Comparison of ENCODE assay signal across 12 cellular contexts in genomic region chr1:247576514-247576913, GRCh38. TPM values are rescaled to one million over a fixed set of nuclear protein-coding genes. Genes with fewer than 3 reads are reported as not detected.
DNase-seq lines count a peak whose midpoint lies in the region; ATAC-seq and TF ChIP-seq lines count a peak whose summit lies in the region.
"Had no signal": no experiment of that assay in that cellular context is flagged by ENCODE, and none has a peak within 500 bp of the region (broad histone marks: within the 10 kb centered on the region; RNA-seq: fewer than 3 reads in every experiment).

No MANE protein-coding gene starts in this region.

- no peaks in the 10 kb centered on the region for H3K4me1 ChIP-seq in OCI-LY7 (ENCODE audit: insufficient read depth, low read length, poor library complexity, severe bottlenecking)

- H4K20me1 ChIP-seq in OCI-LY7 (ENCODE audit: insufficient read depth, low read length) = no peaks in the 10 kb centered on the region

- H3K9me3 Mint-ChIP-seq in Calu3 (ENCODE audit: low read depth, unreplicated experiment) = peaks cover 25% of the 10 kb centered on the region

- no peak overlapping the region for H3K4me3 ChIP-seq in OCI-LY7 (ENCODE audit: low read depth, low read length, poor library complexity, severe bottlenecking)
- H3K4me3 ChIP-seq in fibroblast of pulmonary artery (replicated peaks; ENCODE audit: low read depth, low read length) = no peak overlapping the region
- H3K4me3 ChIP-seq: lung had no signal

- no peaks in the 10 kb centered on the region for H3K27me3 Mint-ChIP-seq in Calu3 (ENCODE audit: unreplicated experiment)

- BruUV-seq in OCI-LY7 (replicated peaks; lab: Mats Ljungman, UMichigan) = no TSS peak
- BruUV-seq in Calu3 (replicated peaks; lab: Mats Ljungman, UMichigan) = no TSS peak

- CTCF ChIA-PET in OCI-LY7 (lab: Charles Lee; ENCODE audit: unreplicated experiment) = no interaction called here
- CTCF ChIA-PET in Calu3 (lab: Charles Lee) = no interaction called here

- H2AFZ ChIP-seq in OCI-LY7 (ENCODE audit: low read length) = no peak overlapping the region

- H3K27ac Mint-ChIP-seq in Calu3 (ENCODE audit: unreplicated experiment) = no peak overlapping the region
- H3K27ac Mint-ChIP-seq: activated naive CD4-positive, alpha-beta T cell treated with anti-CD3 and anti-CD28 coated beads, Interleukin-2, amount 50 U/mL, for 24 hours; IgD-negative memory B cell had no signal

- H3K36me3 ChIP-seq in OCI-LY7 (ENCODE audit: insufficient read depth, low read length) = no peaks in the 10 kb centered on the region

- ATAC-seq in esophagus mucosa = no peak

- DNase-seq in CD1c-positive myeloid dendritic cell (ENCODE audit: extremely low spot score) = peak; percentile 44
- DNase-seq in GM20000 (ENCODE audit: low spot score) = peak; percentile 32
- DNase-seq in OCI-LY7 (ENCODE audit: low spot score) = peak; percentile 11
- peak; percentile 6 for DNase-seq in fibroblast of pulmonary artery (ENCODE audit: low read depth)
- DNase-seq in stimulated activated CD4-positive, alpha-beta T cell treated with anti-CD3 and anti-CD28 coated beads, Interleukin-4, amount 100 ng/mL, for 1 hour = no peak
- no peak for DNase-seq in Calu3
- DNase-seq in substantia nigra (lab: John Stamatoyannopoulos, UW) = no peak
- DNase-seq: stimulated activated CD8-positive, alpha-beta memory T cell treated with anti-CD3 and anti-CD28 coated beads, Interleukin-4, amount 100 ng/mL, for 48 hours had no signal

- no peak overlapping the region for H3K4me3 Mint-ChIP-seq in Calu3 (ENCODE audit: low read depth, unreplicated experiment)
- H3K4me3 Mint-ChIP-seq: activated naive CD4-positive, alpha-beta T cell treated with anti-CD3 and anti-CD28 coated beads, Interleukin-2, amount 50 U/mL, for 24 hours; IgD-negative memory B cell had no signal

- intact Hi-C loops in OCI-LY7 (cut with micrococcal nuclease; ENCODE audit: unreplicated experiment) = loop anchor here (1.0 to 5.0 kb wide), 2 partner anchors 186 to 204 kb away; no protein-coding TSS in a partner anchor
- intact Hi-C loops in Calu3 (cut with micrococcal nuclease; ENCODE audit: unreplicated experiment) = no loop called here

- no peaks in the 10 kb centered on the region for H3K9me3 ChIP-seq in OCI-LY7 (ENCODE audit: low read length)

- H3K27ac ChIP-seq in OCI-LY7 (ENCODE audit: low read depth, low read length, poor library complexity, severe bottlenecking) = no peak overlapping the region
- H3K27ac ChIP-seq in substantia nigra (ENCODE audit: low read depth, low read length, poor library complexity, severe bottlenecking) = no peak overlapping the region

- no peaks in the 10 kb centered on the region for H3K9me2 ChIP-seq in OCI-LY7 (ENCODE audit: insufficient read depth, low read length)

- TF ChIP-seq CTCF in GM20000 (IDR thresholded peaks at IDR 0.05; ENCODE audit: extremely low read depth, missing control alignments) = peak; percentile 35
- TF ChIP-seq CTCF in OCI-LY7 (conservative IDR thresholded peaks at IDR 0.05; ENCODE audit: low read length) = peak; percentile 78
- peak; percentile 24 for TF ChIP-seq CTCF in fibroblast of pulmonary artery (IDR thresholded peaks at IDR 0.05; ENCODE audit: low read length, missing control alignments)
- no peak for TF ChIP-seq CTCF in Calu3 (IDR thresholded peaks at IDR 0.05; ENCODE audit: unreplicated experiment)

- H3K79me2 ChIP-seq in OCI-LY7 (ENCODE audit: insufficient read depth, low read depth, low read length) = no peaks in the 10 kb centered on the region

- POLR2A ChIA-PET in OCI-LY7 (lab: Charles Lee) = no interaction called here

- no peaks in the 10 kb centered on the region for H3K36me3 Mint-ChIP-seq in Calu3 (ENCODE audit: insufficient read depth, unreplicated experiment)
- H3K36me3 Mint-ChIP-seq: activated naive CD4-positive, alpha-beta T cell treated with anti-CD3 and anti-CD28 coated beads, Interleukin-2, amount 50 U/mL, for 24 hours; IgD-negative memory B cell had no signal

- no peaks in the 10 kb centered on the region for H3K4me1 Mint-ChIP-seq in Calu3 (ENCODE audit: low read depth, unreplicated experiment)
- H3K4me1 Mint-ChIP-seq: activated naive CD4-positive, alpha-beta T cell treated with anti-CD3 and anti-CD28 coated beads, Interleukin-2, amount 50 U/mL, for 24 hours; IgD-negative memory B cell had no signal

- no peak overlapping the region for H3K4me2 ChIP-seq in OCI-LY7 (ENCODE audit: low read length)

RNA-seq across cellular contexts. Expression of gene OR2G2, which starts 11.6 kb away (rescaled TPM):
- total RNA-seq in OCI-LY7 (2014; rRNA removed; shearing (Covaris generic)) = not detected in 2 replicates
- total RNA-seq in OCI-LY7 (2022) = not detected in 2 replicates
- not detected in 2 replicates for total RNA-seq in Calu3 (2022)
- total RNA-seq in esophagus mucosa = not detected
- total RNA-seq: lung had no signal

RNA-seq across cellular contexts. Expression of gene GCSAML, which starts 27.6 kb away (rescaled TPM):
- not detected in 2 replicates for total RNA-seq in OCI-LY7 (2014; rRNA removed; shearing (Covaris generic))
- total RNA-seq in OCI-LY7 (2022) (not detected in 2 replicates), Calu3 (2022) (not detected in 2 replicates), esophagus mucosa (not detected)

RNA-seq across cellular contexts. Expression of gene OR2G3, which starts 28.9 kb away (rescaled TPM):
- total RNA-seq in OCI-LY7 (2014; rRNA removed; shearing (Covaris generic)) = not detected in 2 replicates
- total RNA-seq in OCI-LY7 (2022) (not detected in 2 replicates), Calu3 (2022) (not detected in 2 replicates), esophagus mucosa (not detected)
- total RNA-seq: lung had no signal

RNA-seq across cellular contexts. Expression of gene OR2C3, which starts 40.3 kb away (rescaled TPM):
- total RNA-seq in OCI-LY7 (2014; rRNA removed; shearing (Covaris generic)) = not detected in 2 replicates
- total RNA-seq in OCI-LY7 (2022) (not detected in 2 replicates), Calu3 (2022) (not detected in 2 replicates), esophagus mucosa (not detected)

Comparison
In these comparisons a context has a peak if more than half of its experiments do, and no peak if none do; other contexts are left out.
1. DNase-seq: peak in CD1c-positive myeloid dendritic cell (single experiment), GM20000 (single experiment), OCI-LY7 (single experiment) and fibroblast of pulmonary artery (single experiment); none in stimulated activated CD4-positive, alpha-beta T cell treated with anti-CD3 and anti-CD28 coated beads, Interleukin-4, amount 100 ng/mL, for 1 hour (single experiment), Calu3 (single experiment) and substantia nigra (0 of 49).